ENCODE assay signal across 12 cellular contexts in the genomic region with DNA sequence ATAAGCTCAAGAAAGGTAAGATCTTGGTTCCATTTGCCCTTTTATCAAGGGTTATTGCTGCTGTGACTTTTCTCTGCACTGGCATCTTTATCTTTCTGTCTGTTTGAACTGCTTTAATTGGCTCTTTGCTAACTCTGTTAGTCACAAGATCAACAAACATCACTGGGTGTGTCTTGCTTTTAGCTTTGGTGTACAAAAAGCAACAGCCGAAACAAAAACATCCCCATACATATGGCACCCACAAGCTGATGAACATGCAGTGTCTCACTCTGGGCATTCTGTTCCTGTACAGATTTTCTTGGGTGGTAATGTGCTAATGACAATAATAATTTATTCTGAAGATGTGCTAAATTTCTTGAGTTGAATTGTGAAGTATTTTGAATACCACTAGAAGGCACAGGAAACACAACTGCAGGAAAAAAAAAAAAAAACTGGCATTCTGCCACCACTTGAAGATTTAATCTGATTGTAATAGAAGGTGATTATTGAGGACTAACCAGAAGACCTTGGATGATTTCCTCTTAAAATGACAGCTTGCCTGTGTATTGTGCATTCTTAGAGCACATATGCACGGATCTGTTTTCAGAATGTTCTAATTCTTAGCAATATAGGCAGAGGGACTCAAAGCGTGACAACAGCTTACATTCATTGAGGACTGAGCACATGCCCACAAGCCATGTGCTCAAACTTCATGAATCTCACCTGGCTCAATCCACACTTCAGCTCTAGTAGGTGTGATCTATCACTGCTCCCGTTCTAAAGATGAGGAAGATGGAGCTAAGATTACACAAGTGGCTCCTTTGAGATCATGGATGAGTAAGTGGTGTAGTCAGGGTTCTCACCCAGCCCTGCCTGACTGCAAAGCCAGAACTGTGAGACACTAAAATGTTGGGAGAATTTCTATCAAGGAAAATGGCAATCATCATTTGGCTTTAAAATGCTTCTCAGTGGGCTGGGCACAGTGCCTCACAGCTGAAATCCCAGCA.
DNase-seq lines count a peak whose midpoint lies in the region; ATAC-seq and TF ChIP-seq lines count a peak whose summit lies in the region.
"Had no signal": no experiment of that assay in that cellular context is flagged by ENCODE, and none has a peak within 500 bp of the region (broad histone marks: within the 10 kb centered on the region; RNA-seq: fewer than 3 reads in every experiment).

No MANE protein-coding gene starts in this region.

- H3K4me1 ChIP-seq in stomach (peaks cover 0 to 16% (median 7%) of the 10 kb centered on the region in 4 donors), upper lobe of right lung (peaks cover 4% of the 10 kb centered on the region), prostate gland (replicated peaks) (no peaks in the 10 kb centered on the region)

- H3K36me3 ChIP-seq in stomach (no peaks in the 10 kb centered on the region), upper lobe of right lung (no peaks in the 10 kb centered on the region), prostate gland (no peaks in the 10 kb centered on the region)

- no peak overlapping the region for H3K4me3 ChIP-seq in epithelial cell of esophagus (ENCODE audit: low read length)
- no peak overlapping the region for H3K4me3 ChIP-seq in stomach
- no peak overlapping the region for H3K4me3 ChIP-seq in upper lobe of right lung
- no peak overlapping the region for H3K4me3 ChIP-seq in prostate gland
- H3K4me3 ChIP-seq: skin epidermis had no signal

- H3K27ac ChIP-seq in stomach = peak overlapping the region in 3 of 5 donors; percentile 0 to 38 (median 17)
- no peak overlapping the region for H3K27ac ChIP-seq in upper lobe of right lung
- H3K27ac ChIP-seq in prostate gland = no peak overlapping the region

- H3K9me3 ChIP-seq in stomach (no peaks in the 10 kb centered on the region), upper lobe of right lung (no peaks in the 10 kb centered on the region), prostate gland (no peaks in the 10 kb centered on the region)

- DNase-seq in DMS153 (lab: John Stamatoyannopoulos, UW) (peak; percentile 56), DMS153 treated with DMSO at 0.1 percent for 48 hours (lab: John Stamatoyannopoulos, UW; ENCODE audit: unreplicated experiment) (no peak), NCI-H748 (lab: John Stamatoyannopoulos, UW; ENCODE audit: unreplicated experiment) (peak; percentile 79), epithelial cell of esophagus (ENCODE audit: low read depth) (peak; percentile 76), stomach (no peak), upper lobe of right lung (no peak), prostate gland (ENCODE audit: low spot score) (no peak), superior temporal gyrus (ENCODE audit: extremely low spot score) (no peak)
- DNase-seq: activated T-cell treated with anti-CD3 and anti-CD28 coated beads, Interleukin-2, amount 50 U/mL, for 1 hour; endodermal cell; stimulated activated naive CD4-positive, alpha-beta T cell treated with Interleukin-2 at 50 U/mL for 16 hours had no signal

- no peak for TF ChIP-seq CTCF in epithelial cell of esophagus (IDR thresholded peaks at IDR 0.05; ENCODE audit: insufficient read depth, low read depth, low read length, missing control alignments)
- no peak for TF ChIP-seq CTCF in stomach (IDR thresholded peaks at IDR 0.05)
- no peak for TF ChIP-seq CTCF in upper lobe of right lung (IDR thresholded peaks at IDR 0.05)
- TF ChIP-seq CTCF in prostate gland (IDR thresholded peaks at IDR 0.05) = no peak

- peaks cover 0 to 4% (median 0%) of the 10 kb centered on the region in 3 donors for H3K27me3 ChIP-seq in stomach
- no peaks in the 10 kb centered on the region for H3K27me3 ChIP-seq in upper lobe of right lung
- H3K27me3 ChIP-seq in prostate gland (replicated peaks; ENCODE audit: insufficient read depth) = no peaks in the 10 kb centered on the region

- no peak for TF ChIP-seq POLR2A in stomach (IDR thresholded peaks at IDR 0.05)
- no peak for TF ChIP-seq POLR2A in prostate gland (IDR thresholded peaks at IDR 0.05)

- TF ChIP-seq EP300 in stomach (IDR thresholded peaks at IDR 0.05) = no peak

- intact Hi-C loops in stomach (cut with DNase I; ENCODE audit: low total_unique reads) (no loop called here), upper lobe of right lung (cut with DNase I) (no loop called here), prostate gland (cut with DNase I) (no loop called here)

- no peak for ATAC-seq in upper lobe of right lung

- WGBS in stomach, 5 donors = 49 to 61% (median 51%) methylated on average over 4 of the region's 4 CpGs
- WGBS in prostate gland = 38% methylated on average over 4 of the region's 4 CpGs

Comparison
In these comparisons a context has a peak if more than half of its experiments do, and no peak if none do; other contexts are left out.
1. DNase-seq: peak in DMS153 (single experiment), NCI-H748 (single experiment) and epithelial cell of esophagus (single experiment); none in DMS153 treated with DMSO at 0.1 percent for 48 hours (single experiment), stomach (single experiment), upper lobe of right lung (single experiment), prostate gland (single experiment) and superior temporal gyrus (single experiment).
2. H3K27ac ChIP-seq: peak in stomach (3 of 5); none in upper lobe of right lung (single experiment) and prostate gland (0 of 2).